In genomic region chr20:17614812-17615644, GRCh38 we compare ENCODE assay signal across 1 cellular context.
TF ChIP-seq lines count a peak whose summit lies in the region.

No MANE protein-coding gene starts in this region.

TF ChIP-seq in HepG2, 621 proteins besides CTCF, POLR2A, EP300 and RAD21:
- TF ChIP-seq NFIB (CRISPR knock-in tag; IDR thresholded peaks at IDR 0.05; ENCODE audit: borderline replicate concordance) (no peak), ZZZ3 (CRISPR knock-in tag; IDR thresholded peaks at IDR 0.05; ENCODE audit: borderline replicate concordance) (no peak), RBM22 (optimal IDR thresholded peaks at IDR 0.05; ENCODE audit: low read length) (peak; percentile 93), ZNF850 (CRISPR knock-in tag; conservative IDR thresholded peaks at IDR 0.05) (no peak), CREB3 (CRISPR knock-in tag; IDR thresholded peaks at IDR 0.05) (no peak), ZNF280B (CRISPR knock-in tag; IDR thresholded peaks at IDR 0.05; ENCODE audit: borderline replicate concordance) (peak; percentile 12; the same call in 1 of the 2 replicates), HNRNPUL1 (IDR thresholded peaks at IDR 0.05; ENCODE audit: low read depth, low read length) (no peak), ZNF562 (CRISPR knock-in tag; IDR thresholded peaks at IDR 0.05; ENCODE audit: borderline replicate concordance) (no peak), TFDP2 (CRISPR knock-in tag; IDR thresholded peaks at IDR 0.05) (no peak), ZBTB38 (CRISPR knock-in tag; IDR thresholded peaks at IDR 0.05) (peak; percentile 72; the same call in 1 of the 2 replicates), ZNF567 (CRISPR knock-in tag; IDR thresholded peaks at IDR 0.05; ENCODE audit: borderline replicate concordance) (no peak), POLR2G (IDR thresholded peaks at IDR 0.05; ENCODE audit: low read depth, low read length) (peak; percentile 9; the same call in 1 of the 2 replicates), AKAP8 (CRISPR knock-in tag; IDR thresholded peaks at IDR 0.05) (peak; percentile 38; the same call in 1 of the 2 replicates), KAT7 (CRISPR knock-in tag; IDR thresholded peaks at IDR 0.05; ENCODE audit: borderline replicate concordance) (no peak), RFXANK (CRISPR knock-in tag; IDR thresholded peaks at IDR 0.05) (no peak), ZNF512 (CRISPR knock-in tag; IDR thresholded peaks at IDR 0.05) (0 out of 2 replicates have a peak, but pooled peaks have one; percentile 49), YY1 (IDR thresholded peaks at IDR 0.05; ENCODE audit: insufficient read depth, insufficient replicate concordance, low read depth, low read length) (peak; percentile 10), TBL1XR1 (IDR thresholded peaks at IDR 0.05; ENCODE audit: borderline replicate concordance, low read length, partially characterized antibody) (no peak), RBM39 (IDR thresholded peaks at IDR 0.05; ENCODE audit: low read depth, low read length, poor library complexity, severe bottlenecking) (peak; percentile 23), AGO2 (optimal IDR thresholded peaks at IDR 0.05; ENCODE audit: low read depth, low read length) (peak; percentile 89), ZFP91 (CRISPR knock-in tag; IDR thresholded peaks at IDR 0.05; ENCODE audit: borderline replicate concordance) (0 out of 2 replicates have a peak, but pooled peaks have one; percentile 7), RBAK (CRISPR knock-in tag; IDR thresholded peaks at IDR 0.05) (no peak), HNRNPL (IDR thresholded peaks at IDR 0.05; ENCODE audit: low read depth, low read length) (0 out of 2 replicates have a peak, but pooled peaks have one; percentile 20), ASH2L (IDR thresholded peaks at IDR 0.05; ENCODE audit: insufficient read length, low read depth, low read length) (no peak), ARID3A (IDR thresholded peaks at IDR 0.05; ENCODE audit: low read depth, low read length) (no peak), NFKB2 (CRISPR knock-in tag; IDR thresholded peaks at IDR 0.05; ENCODE audit: borderline replicate concordance) (peak; percentile 6; the same call in 1 of the 2 replicates), ZNF343 (CRISPR knock-in tag; IDR thresholded peaks at IDR 0.05) (0 out of 2 replicates have a peak, but pooled peaks have one; percentile 37)
